28 cellular contexts compared by ENCODE assay signal in the genomic region with DNA sequence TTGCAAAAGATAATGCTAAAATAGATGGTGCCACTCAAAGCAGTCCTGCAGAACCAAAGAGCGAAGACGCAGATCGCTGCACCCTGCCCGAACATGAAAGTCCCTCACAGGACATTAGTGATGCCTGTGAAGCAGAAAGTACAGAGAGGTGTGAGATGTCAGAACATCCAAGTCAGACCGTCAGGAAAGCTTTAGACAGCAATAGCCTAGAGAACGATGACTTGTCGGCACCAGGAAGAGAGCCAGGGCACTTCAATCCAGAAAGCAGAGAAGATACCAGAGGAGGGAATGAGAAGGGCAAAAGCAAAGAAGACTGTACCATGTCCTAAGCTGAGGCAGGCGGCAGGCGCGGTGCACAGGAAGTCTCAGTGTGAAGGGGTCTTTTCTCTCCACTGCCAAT. TPM values are rescaled to one million over a fixed set of nuclear protein-coding genes. Genes with fewer than 3 reads are reported as not detected.
A peak's percentile ranks its signal among the peaks of the same experiment; 100 is the strongest.
DNase-seq lines count a peak whose midpoint lies in the region; ATAC-seq, FAIRE-seq and TF ChIP-seq lines count a peak whose summit lies in the region.
"Had no signal": no experiment of that assay in that cellular context is flagged by ENCODE, and none has a peak within 500 bp of the region (broad histone marks: within the 10 kb centered on the region; RNA-seq: fewer than 3 reads in every experiment).

No MANE protein-coding gene starts in this region.

- peak overlapping the region; percentile 30 for H2BK5ac ChIP-seq in IMR-90 (ENCODE audit: low read depth, low read length, poor library complexity, severe bottlenecking)

- no peak overlapping the region for H3K4me3 Mint-ChIP-seq in stimulated activated effector memory CD8-positive, alpha-beta T cell treated with anti-CD3 and anti-CD28 coated beads, Interleukin-12 subunit alpha, Interleukin-12 subunit beta, amount 100 ng/mL, for 72 hours
- H3K4me3 Mint-ChIP-seq: activated B cell treated with CpG ODN at 0.5 μM for 24 hours; activated naive CD4-positive, alpha-beta T cell treated with anti-CD3 and anti-CD28 coated beads, Interleukin-2, amount 50 U/mL, for 24 hours; IgD-negative memory B cell; neural progenitor cell; T-cell had no signal

- H4K20me1 ChIP-seq in HepG2 (ENCODE audit: insufficient read depth, low read length) (no peaks in the 10 kb centered on the region), IMR-90 (ENCODE audit: insufficient read depth, low read length) (peaks cover 9% of the 10 kb centered on the region)

- no peak overlapping the region for H3K18ac ChIP-seq in IMR-90 (ENCODE audit: low read depth, low read length)

- H4K91ac ChIP-seq in IMR-90 (ENCODE audit: insufficient read depth, low read depth, low read length): no peak overlapping the region

- TF ChIP-seq RAD21 in HepG2 (CRISPR knock-in tag; IDR thresholded peaks at IDR 0.05) (no peak), IMR-90 (IDR thresholded peaks at IDR 0.05; ENCODE audit: low read length) (no peak)

- H3K36me3 Mint-ChIP-seq in stimulated activated effector memory CD8-positive, alpha-beta T cell treated with anti-CD3 and anti-CD28 coated beads, Interleukin-12 subunit alpha, Interleukin-12 subunit beta, amount 100 ng/mL, for 72 hours: peaks cover 100% of the 10 kb centered on the region

- H3K4me1 Mint-ChIP-seq in stimulated activated effector memory CD8-positive, alpha-beta T cell treated with anti-CD3 and anti-CD28 coated beads, Interleukin-12 subunit alpha, Interleukin-12 subunit beta, amount 100 ng/mL, for 72 hours: peaks cover 20% of the 10 kb centered on the region
- H3K4me1 Mint-ChIP-seq: activated B cell treated with CpG ODN at 0.5 μM for 24 hours; activated naive CD4-positive, alpha-beta T cell treated with anti-CD3 and anti-CD28 coated beads, Interleukin-2, amount 50 U/mL, for 24 hours; neural progenitor cell had no signal

- H3K4me1 ChIP-seq in HepG2 (ENCODE audit: insufficient read depth, low read length) (no peaks in the 10 kb centered on the region), right lobe of liver (no peaks in the 10 kb centered on the region), IMR-90 (ENCODE audit: control insufficient read depth, insufficient read depth, low read length) (peaks cover 33% of the 10 kb centered on the region), cardiac muscle cell (ENCODE audit: low read depth) (peaks cover 18% of the 10 kb centered on the region)
- H3K4me1 ChIP-seq: neural progenitor cell, upper lobe of right lung had no signal

- TF ChIP-seq POLR2A in HepG2 (IDR thresholded peaks at IDR 0.05; ENCODE audit: insufficient read depth in 1 of 2, low read depth in 2 of 2, low read length in 2 of 2) (no peak), right lobe of liver (IDR thresholded peaks at IDR 0.05) (no peak), IMR-90 (IDR thresholded peaks at IDR 0.05; ENCODE audit: low read depth, low read length) (no peak)

- TF ChIP-seq CTCF in HepG2 (CRISPR knock-in tag; IDR thresholded peaks at IDR 0.05) (no peak), right lobe of liver (IDR thresholded peaks at IDR 0.05) (no peak), IMR-90 (conservative IDR thresholded peaks at IDR 0.05; ENCODE audit: low read depth, low read length) (no peak), cardiac muscle cell (IDR thresholded peaks at IDR 0.05; ENCODE audit: low read depth, low read length) (no peak)

- BruUV-seq in HepG2 (replicated peaks; lab: Mats Ljungman, UMichigan) (TSS peak; percentile 56), IMR-90 (replicated peaks; lab: Mats Ljungman, UMichigan) (TSS peak; percentile 69)

- H3K4me3 ChIP-seq in HepG2 (replicated peaks in 1 of 3; ENCODE audit: insufficient read depth in 1 of 3, low read depth in 2 of 3, low read length in 3 of 3) (no peak overlapping the region), right lobe of liver (no peak overlapping the region), IMR-90 (ENCODE audit: insufficient read depth, low read depth, low read length) (no peak overlapping the region), cardiac muscle cell (no peak overlapping the region)
- H3K4me3 ChIP-seq: coronary artery, neural progenitor cell, upper lobe of right lung had no signal

- no peak overlapping the region for H2AK9ac ChIP-seq in IMR-90 (replicated peaks; ENCODE audit: low read depth, low read length, poor library complexity)

- no peaks in the 10 kb centered on the region for H3K27me3 ChIP-seq in HepG2 (ENCODE audit: control insufficient read depth in 1 of 2, insufficient read depth in 2 of 2, low read length in 2 of 2)
- no peaks in the 10 kb centered on the region for H3K27me3 ChIP-seq in right lobe of liver
- H3K27me3 ChIP-seq in IMR-90 (ENCODE audit: control insufficient read depth, insufficient read depth, low read length): no peaks in the 10 kb centered on the region
- H3K27me3 ChIP-seq in cardiac muscle cell: no peaks in the 10 kb centered on the region
- H3K27me3 ChIP-seq: neural progenitor cell, upper lobe of right lung had no signal

- FAIRE-seq in HepG2 (lab: Jason Lieb, UNC): no peak

- 98% methylated on average over 10 of the region's 10 CpGs for WGBS in HepG2 (ENCODE audit: low lambda C conversion rate)
- WGBS in right lobe of liver (ENCODE audit: insufficient coverage, low coverage, low lambda C conversion rate, missing lambda C conversion rate): 80% methylated on average over 6 of the region's 10 CpGs
- WGBS in IMR-90 (ENCODE audit: extremely low coverage in 2 of 2, insufficient read length in 1 of 2), 2 experiments: 100% methylated on average over 5 of the region's 10 CpGs; no CpG with 5 or more reads in 1 of the 2 experiments

- 0 out of 3 replicates have a peak overlapping the region, but pooled peaks have one; percentile 41 for H2BK15ac ChIP-seq in IMR-90 (ENCODE audit: low read depth, low read length)

- POLR2A ChIA-PET in HepG2 (lab: Yijun Ruan, JAX): no interaction called here
- POLR2A ChIA-PET in IMR-90 (lab: Charles Lee; ENCODE audit: unreplicated experiment): no interaction called here

- 0 out of 2 replicates have a peak overlapping the region, but pooled peaks have one; percentile 42 for H3K23ac ChIP-seq in IMR-90 (ENCODE audit: low read depth, low read length)

- peak overlapping the region; percentile 58 for H3K27ac Mint-ChIP-seq in stimulated activated effector memory CD8-positive, alpha-beta T cell treated with anti-CD3 and anti-CD28 coated beads, Interleukin-12 subunit alpha, Interleukin-12 subunit beta, amount 100 ng/mL, for 72 hours
- H3K27ac Mint-ChIP-seq: activated B cell treated with CpG ODN at 0.5 μM for 24 hours; activated naive CD4-positive, alpha-beta T cell treated with anti-CD3 and anti-CD28 coated beads, Interleukin-2, amount 50 U/mL, for 24 hours; IgD-negative memory B cell; neural progenitor cell had no signal

- no peaks in the 10 kb centered on the region for H3K79me2 ChIP-seq in HepG2 (ENCODE audit: insufficient read depth, low read length)

- H4K8ac ChIP-seq in IMR-90 (ENCODE audit: low read depth in 2 of 2, low read length in 2 of 2): peak overlapping the region in 1 of 2 experiments; percentile 29; a peak in 1 of 4 replicates

- no peak overlapping the region for H4K5ac ChIP-seq in IMR-90 (ENCODE audit: low read depth, low read length)

- ATAC-seq in HepG2: no peak
- no peak for ATAC-seq in right lobe of liver
- no peak for ATAC-seq in IMR-90 (ENCODE audit: low read depth)
- ATAC-seq in stimulated activated effector memory CD8-positive, alpha-beta T cell treated with anti-CD3 and anti-CD28 coated beads, Interleukin-12 subunit alpha, Interleukin-12 subunit beta, amount 100 ng/mL, for 72 hours: no peak
- no peak for ATAC-seq in GM18907 (IDR thresholded peaks at IDR 0.05; ENCODE audit: unreplicated experiment)
- ATAC-seq: left lobe of liver, sciatic nerve, T-cell, upper lobe of right lung had no signal

- no peak overlapping the region for H3K9ac ChIP-seq in HepG2 (ENCODE audit: insufficient read depth, low read depth, low read length)
- H3K9ac ChIP-seq in IMR-90 (ENCODE audit: low read depth, low read length): no peak overlapping the region
- H3K9ac ChIP-seq: neural progenitor cell had no signal

- H2BK20ac ChIP-seq in IMR-90 (ENCODE audit: low read depth, low read length): no peak overlapping the region

- H3K4me2 ChIP-seq in HepG2 (ENCODE audit: low read depth, low read length): no peak overlapping the region
- no peak overlapping the region for H3K4me2 ChIP-seq in IMR-90 (ENCODE audit: low read depth, low read length)
- H3K4me2 ChIP-seq: neural progenitor cell had no signal

- peak overlapping the region; percentile 19 for H3K4ac ChIP-seq in IMR-90 (ENCODE audit: low read depth, low read length)

- peaks cover 31 to 61% of the 10 kb centered on the region in 2 experiments for H3K79me1 ChIP-seq in IMR-90 (ENCODE audit: low read depth in 1 of 2, low read length in 2 of 2)

- no peak overlapping the region; the same call in 1 of the 2 replicates for H3K14ac ChIP-seq in IMR-90 (replicated peaks; ENCODE audit: low read depth, low read length)

- CTCF ChIA-PET in HepG2 (lab: Yijun Ruan, JAX; ENCODE audit: low intra/inter-chr PET ratio, low total read pairs) (no interaction called here), IMR-90 (lab: Yijun Ruan, JAX) (interaction anchor here (0.6 kb wide), 1 partner anchor 98 kb away, joined by 3 read pairs; no protein-coding TSS in a partner anchor)

- intact Hi-C loops in HepG2 (cut with micrococcal nuclease; ENCODE audit: unreplicated experiment): no loop called here
- intact Hi-C loops in right lobe of liver (cut with DNase I): no loop called here
- intact Hi-C loops in IMR-90 (cut with micrococcal nuclease): no loop called here

- H2BK120ac ChIP-seq in IMR-90 (ENCODE audit: low read depth, low read length): peak overlapping the region; percentile 48; the same call in 1 of the 2 replicates

- H3K27ac ChIP-seq in HepG2 (ENCODE audit: extremely low read length, insufficient read depth, low read length) (no peak overlapping the region), right lobe of liver (no peak overlapping the region), IMR-90 (ENCODE audit: insufficient read depth, low read length) (no peak overlapping the region), cardiac muscle cell (peak overlapping the region; percentile 6)
- H3K27ac ChIP-seq: coronary artery, neural progenitor cell, upper lobe of right lung had no signal

- peaks cover 20% of the 10 kb centered on the region for H3K9me1 ChIP-seq in IMR-90 (ENCODE audit: insufficient read depth, low read length)

- in situ Hi-C loops in HepG2 (cut with HindIII; ENCODE audit: extremely low pct_ligation_motif_present, low pct_unique_long_range_greater_than_20kb) (no loop called here), IMR-90 (cut with MboI; ENCODE audit: low sequenced_read_pairs) (no loop called here)

- H3K36me3 ChIP-seq in HepG2 (replicated peaks in 1 of 2; ENCODE audit: control insufficient read depth in 1 of 2, insufficient read depth in 2 of 2, low read length in 2 of 2) (peaks cover 15 to 40% of the 10 kb centered on the region in 2 experiments), right lobe of liver (peaks cover 0 to 25% (median 9%) of the 10 kb centered on the region in 4 donors), IMR-90 (ENCODE audit: control insufficient read depth, insufficient read depth, low read length) (peaks cover 25% of the 10 kb centered on the region), cardiac muscle cell (peaks cover 24% of the 10 kb centered on the region)
- H3K36me3 ChIP-seq: neural progenitor cell had no signal

- no peaks in the 10 kb centered on the region for H3K9me3 Mint-ChIP-seq in stimulated activated effector memory CD8-positive, alpha-beta T cell treated with anti-CD3 and anti-CD28 coated beads, Interleukin-12 subunit alpha, Interleukin-12 subunit beta, amount 100 ng/mL, for 72 hours
- H3K9me3 Mint-ChIP-seq: activated B cell treated with CpG ODN at 0.5 μM for 24 hours; activated naive CD4-positive, alpha-beta T cell treated with anti-CD3 and anti-CD28 coated beads, Interleukin-2, amount 50 U/mL, for 24 hours; IgD-negative memory B cell; neural progenitor cell; T-cell had no signal

- dilution Hi-C loops in IMR-90 (cut with HindIII; ENCODE audit: low sequenced_read_pairs, unreplicated experiment): no loop called here

- H2AFZ ChIP-seq in HepG2 (ENCODE audit: low read length) (no peak overlapping the region), IMR-90 (replicated peaks; ENCODE audit: low read length, poor library complexity) (no peak overlapping the region)
- H2AFZ ChIP-seq: neural progenitor cell had no signal

- no peaks in the 10 kb centered on the region for H3K9me3 ChIP-seq in HepG2 (ENCODE audit: low read length)
- no peaks in the 10 kb centered on the region for H3K9me3 ChIP-seq in right lobe of liver
- H3K9me3 ChIP-seq in IMR-90 (ENCODE audit: control insufficient read depth, insufficient read depth, low read length): no peaks in the 10 kb centered on the region
- no peaks in the 10 kb centered on the region for H3K9me3 ChIP-seq in cardiac muscle cell (ENCODE audit: low read depth)
- H3K9me3 ChIP-seq: upper lobe of right lung had no signal

- TF ChIP-seq EP300 in HepG2 (IDR thresholded peaks at IDR 0.05; ENCODE audit: low read depth in 2 of 2, low read length in 2 of 2) (no peak), HepG2 (CRISPR knock-in tag; IDR thresholded peaks at IDR 0.05; ENCODE audit: borderline replicate concordance) (no peak)

- DNase-seq in HepG2 (ENCODE audit: low spot score) (no peak), right lobe of liver (no peak), IMR-90 (no peak), cardiac muscle cell (ENCODE audit: low read depth in 1 of 2, low spot score in 1 of 2) (no peak), NCI-H2107 treated with DMSO at 0.1 percent for 48 hours (lab: John Stamatoyannopoulos, UW; ENCODE audit: unreplicated experiment) (no peak)
- no peak for DNase-seq in stimulated activated effector memory CD8-positive, alpha-beta T cell treated with anti-CD3 and anti-CD28 coated beads, Interleukin-12 subunit alpha, Interleukin-12 subunit beta, amount 100 ng/mL, for 72 hours (ENCODE audit: low spot score in 2 of 2)
- DNase-seq: activated B cell treated with CpG ODN at 0.5 μM for 24 hours; activated CD4-positive, alpha-beta T cell treated with anti-CD3 and anti-CD28 coated beads, Interleukin-2, amount 50 U/mL, for 48 hours; activated CD8-positive, alpha-beta memory T cell treated with anti-CD3 and anti-CD28 coated beads, Interleukin-2, amount 50 U/mL, for 4 hours; anterior cingulate cortex; C1 segment of cervical spinal cord; Calu3; DMS79 treated with DMSO at 0.1 percent for 48 hours; effector CD8-positive, alpha-beta T cell; GDM1; mesendoderm; NCI-H1436 treated with DMSO at 0.1 percent for 48 hours; NCI-H446; RPMI8226; T-cell; upper lobe of right lung had no signal

- H3K56ac ChIP-seq in IMR-90 (ENCODE audit: extremely low read depth, insufficient read depth, low read length): no peak overlapping the region

- H2AK5ac ChIP-seq in IMR-90 (ENCODE audit: low read depth, low read length): peak overlapping the region; percentile 48; the same call in 1 of the 2 replicates

RNA-seq across cellular contexts. Expression of a gene that starts 34.8 kb away (rescaled TPM):
- 0.13 and 0.15 TPM in 2 replicates for total RNA-seq in HepG2 (2016; rRNA removed; fragmentation: Illumina TruSeq; extraction: Trizol)
- 0.51 and 0.53 TPM in 2 replicates for total RNA-seq in HepG2 (2016; cell fraction: cytosol; rRNA removed; fragmentation: Illumina TruSeq; extraction: Trizol; ENCODE audit: low read depth)
- total RNA-seq in HepG2 (2016; cell fraction: insoluble cytoplasmic fraction; rRNA removed; fragmentation: Illumina TruSeq; extraction: Trizol): 0.19 and 0.21 TPM in 2 replicates
- 0.10 and 0.37 TPM in 2 replicates for total RNA-seq in HepG2 (2016; cell fraction: membrane; rRNA removed; fragmentation: Illumina TruSeq; extraction: Trizol)
- total RNA-seq in HepG2 (2016; cell fraction: nucleus; rRNA removed; fragmentation: Illumina TruSeq; extraction: Trizol): 0.59 and 0.60 TPM in 2 replicates
- 0.47 and 0.50 TPM in 2 replicates for polyA plus RNA-seq in HepG2 (2011; rRNA removed)
- polyA plus RNA-seq in HepG2 (2011; cell fraction: cytosol; rRNA removed): 0.04 and 0.09 TPM in 2 replicates
- 0.68 and 0.96 TPM in 2 replicates for polyA plus RNA-seq in HepG2 (2011; cell fraction: nucleus; rRNA removed)
- polyA plus RNA-seq in HepG2 (2012): 0.36 and 0.63 TPM in 2 replicates
- not detected in 2 replicates for polyA plus RNA-seq in HepG2 (2016; cell fraction: cytosol; fragmentation: Illumina TruSeq; extraction: Trizol; ENCODE audit: low read depth)
- polyA plus RNA-seq in HepG2 (2016; cell fraction: insoluble cytoplasmic fraction; fragmentation: Illumina TruSeq; extraction: Trizol; ENCODE audit: low read depth): 0.07 and 0.14 TPM in 2 replicates
- polyA plus RNA-seq in HepG2 (2016; cell fraction: membrane; fragmentation: Illumina TruSeq; extraction: Trizol; ENCODE audit: low read depth): 0.03 and 0.05 TPM in 2 replicates
- polyA plus RNA-seq in HepG2 (2016; cell fraction: nucleus; fragmentation: Illumina TruSeq; extraction: Trizol; ENCODE audit: insufficient read depth, low read depth): 0.31 and 0.63 TPM in 2 replicates
- polyA minus RNA-seq in HepG2 (2011; rRNA and poly(A)+ RNA removed; ENCODE audit: low replicate concordance): 0.02 and 0.19 TPM in 2 replicates
- 0.26 TPM in 1 of 2 replicates, not detected in the other for polyA minus RNA-seq in HepG2 (2011; cell fraction: cytosol; rRNA and poly(A)+ RNA removed)
- polyA minus RNA-seq in HepG2 (2011; cell fraction: nucleus; rRNA and poly(A)+ RNA removed): 2.2 and 2.9 TPM in 2 replicates
- total RNA-seq in right lobe of liver: under 1 TPM; 0.07 to 0.92 (median 0.20) TPM
- total RNA-seq in IMR-90 (2012; rRNA removed): 0.18 and 0.28 TPM in 2 replicates
- polyA plus RNA-seq in IMR-90 (2012; rRNA removed): 0.14 TPM in 2 replicates
- not detected in 2 replicates for polyA plus RNA-seq in IMR-90 (2012; cell fraction: cytosol; rRNA removed)
- 0.04 and 0.73 TPM in 2 replicates for polyA plus RNA-seq in IMR-90 (2012; cell fraction: nucleus; rRNA removed; ENCODE audit: low replicate concordance)
- total RNA-seq in cardiac muscle cell: 0.51 and 0.67 TPM in 2 replicates
- 0.15 and 0.46 TPM in 2 replicates for polyA plus RNA-seq in cardiac muscle cell
